In the genomic region with DNA sequence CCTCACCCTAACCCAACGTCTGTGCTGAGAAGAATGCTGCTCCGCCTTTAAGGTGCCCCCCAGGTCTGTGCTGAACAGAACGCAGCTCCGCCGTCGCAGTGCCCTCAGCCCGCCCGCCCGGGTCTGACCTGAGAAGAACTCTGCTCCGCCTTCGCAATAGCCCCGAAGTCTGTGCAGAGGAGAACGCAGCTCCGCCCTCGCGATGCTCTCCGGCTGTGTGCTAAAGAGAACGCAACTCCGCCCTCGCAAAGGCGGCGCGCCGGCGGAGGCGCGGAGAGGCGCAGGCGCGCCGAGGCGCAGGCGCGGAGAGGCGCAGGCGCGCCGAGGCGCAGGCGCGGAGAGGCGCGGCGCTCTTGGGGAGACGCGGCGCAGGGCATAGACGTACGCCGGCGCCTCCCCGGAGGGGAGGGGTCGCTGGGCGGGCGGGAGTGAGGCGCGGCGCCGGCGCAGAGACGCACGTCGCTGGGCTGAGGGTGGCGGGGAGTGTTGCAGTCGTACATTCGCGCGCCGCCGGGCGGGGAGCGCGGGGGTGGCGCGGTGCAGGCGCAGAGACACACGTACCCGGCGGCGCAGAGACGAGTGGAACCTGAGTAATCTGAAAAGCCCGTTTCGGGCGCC, we compare ENCODE assay signal across 8 cellular contexts. TPM values are rescaled to one million over a fixed set of nuclear protein-coding genes. Genes with fewer than 3 reads are reported as not detected.
A peak's percentile ranks its signal among the peaks of the same experiment; 100 is the strongest.
DNase-seq lines count a peak whose midpoint lies in the region; TF ChIP-seq lines count a peak whose summit lies in the region.
"Not testable (repeated sequence)": the region's sequence is repeated elsewhere in the genome, so short reads cannot be mapped to it uniquely, and the experiment has no call there.

No MANE protein-coding gene starts in this region.

- peak overlapping the region; percentile 88 to 90 for H3K27ac ChIP-seq in prostate gland
- H3K27ac ChIP-seq in subcutaneous abdominal adipose tissue (ENCODE audit: low read depth, low read length): peak overlapping the region; percentile 54

- peak overlapping the region; percentile 85 for H3K4me3 Mint-ChIP-seq in activated CD4-positive, alpha-beta memory T cell treated with anti-CD3 and anti-CD28 coated beads for 36 hours

- H3K4me1 Mint-ChIP-seq in activated CD4-positive, alpha-beta memory T cell treated with anti-CD3 and anti-CD28 coated beads for 36 hours (ENCODE audit: low read depth): not testable (repeated sequence)

- CTCF ChIA-PET in activated CD4-positive, alpha-beta memory T cell treated with anti-CD3 and anti-CD28 coated beads for 36 hours (lab: Charles Lee): interaction anchor here (0.7 to 1.8 kb wide), 11 partner anchors 20 to 428 kb away, joined by 3 to 18 read pairs (median 5); partner anchors contain the start of gene SLC35F5

- not testable (repeated sequence) for H3K9ac ChIP-seq in iPS-15b (ENCODE audit: low read depth, low read length)
- H3K9ac ChIP-seq in subcutaneous abdominal adipose tissue (ENCODE audit: low read length in 5 of 5): peak overlapping the region in 2 of 5 donors; percentile 51 to 62

- not testable (repeated sequence) for H3K9me3 ChIP-seq in iPS-15b (ENCODE audit: control insufficient read depth, insufficient read depth, low read length); prostate gland; subcutaneous abdominal adipose tissue (ENCODE audit: control insufficient read depth in 5 of 5, low read length in 5 of 5)

- POLR2A ChIA-PET in activated CD4-positive, alpha-beta memory T cell treated with anti-CD3 and anti-CD28 coated beads for 36 hours (lab: Charles Lee): interaction anchor here (1.6 kb wide), 1 partner anchor 153 kb away, joined by 4 read pairs; the partner anchor contains the start of gene SLC35F5

- not testable (repeated sequence) for H3K27me3 ChIP-seq in H7 (ENCODE audit: control insufficient read depth, insufficient read depth, low read length); iPS-15b (ENCODE audit: control insufficient read depth, insufficient read depth, low read length); prostate gland (replicated peaks; ENCODE audit: insufficient read depth); subcutaneous abdominal adipose tissue (ENCODE audit: control insufficient read depth in 5 of 5, insufficient read depth in 4 of 5, low read length in 5 of 5)

- H3K4me3 ChIP-seq in GM08714 (ENCODE audit: low read length) (peak overlapping the region; percentile 77; the same call in 1 of the 2 replicates), H7 (ENCODE audit: insufficient read depth, low read depth, low read length) (peak overlapping the region; percentile 34), iPS-15b (ENCODE audit: low read depth, low read length) (peak overlapping the region; percentile 48), prostate gland (peak overlapping the region; percentile 45 to 54), subcutaneous abdominal adipose tissue (ENCODE audit: low read depth in 1 of 5, low read length in 5 of 5) (peak overlapping the region; percentile 61 to 69 (median 63))
- peak overlapping the region; percentile 85 for H3K4me3 ChIP-seq in Jurkat, Clone E6-1 (ENCODE audit: low read length)

- H3K36me3 ChIP-seq in H7 (replicated peaks; ENCODE audit: control insufficient read depth, insufficient read depth, low read length); iPS-15b (ENCODE audit: control insufficient read depth, insufficient read depth, low read length); prostate gland; subcutaneous abdominal adipose tissue (ENCODE audit: control insufficient read depth in 5 of 5, insufficient read depth in 5 of 5, low read length in 5 of 5): not testable (repeated sequence)

- not testable (repeated sequence) for TF ChIP-seq CTCF in prostate gland (IDR thresholded peaks at IDR 0.05)

- peak overlapping the region; percentile 93 for H3K27ac Mint-ChIP-seq in activated CD4-positive, alpha-beta memory T cell treated with anti-CD3 and anti-CD28 coated beads for 36 hours

- 10% methylated on average over 40 of the region's 84 CpGs for WGBS in prostate gland

- not testable (repeated sequence) for TF ChIP-seq POLR2A in prostate gland (IDR thresholded peaks at IDR 0.05)

- not testable (repeated sequence) for H3K9me3 Mint-ChIP-seq in activated CD4-positive, alpha-beta memory T cell treated with anti-CD3 and anti-CD28 coated beads for 36 hours

- intact Hi-C loops in activated CD4-positive, alpha-beta memory T cell treated with anti-CD3 and anti-CD28 coated beads for 36 hours (cut with micrococcal nuclease): loop anchor here (1.0 to 10.0 kb wide), 3 partner anchors 96 to 374 kb away; no protein-coding TSS in a partner anchor
- intact Hi-C loops in prostate gland (cut with DNase I): not testable (repeated sequence)

- H3K27me3 Mint-ChIP-seq in activated CD4-positive, alpha-beta memory T cell treated with anti-CD3 and anti-CD28 coated beads for 36 hours: not testable (repeated sequence)

- H3K4me1 ChIP-seq in iPS-15b (ENCODE audit: control insufficient read depth, insufficient read depth, low read length); prostate gland (replicated peaks); subcutaneous abdominal adipose tissue (ENCODE audit: control insufficient read depth in 5 of 5, insufficient read depth in 5 of 5, low read length in 5 of 5): not testable (repeated sequence)

- DNase-seq in H7 (peak; percentile 90), cerebellum (ENCODE audit: low spot score) (peak; percentile 70), prostate gland (ENCODE audit: low spot score) (peak; percentile 72)
- DNase-seq in Jurkat, Clone E6-1 (ENCODE audit: low read depth, low spot score): peak; percentile 85
- DNase-seq in activated CD4-positive, alpha-beta memory T cell treated with anti-CD3 and anti-CD28 coated beads for 36 hours: peak; percentile 89

- not testable (repeated sequence) for H3K36me3 Mint-ChIP-seq in activated CD4-positive, alpha-beta memory T cell treated with anti-CD3 and anti-CD28 coated beads for 36 hours

RNA-seq across cellular contexts. Expression of gene RABL2A, which starts 23.5 kb away (rescaled TPM):
- 4.8 and 6.5 TPM in 2 replicates for total RNA-seq in H7 (2014; rRNA removed; shearing (Covaris generic))
- polyA plus RNA-seq in Jurkat, Clone E6-1 (2012; ENCODE audit: insufficient read depth, insufficient read length): 20.4 TPM
- 10 to 100 TPM; 13.0 to 14.7 TPM for total RNA-seq in activated CD4-positive, alpha-beta memory T cell treated with anti-CD3 and anti-CD28 coated beads for 36 hours
- 27.6 TPM for total RNA-seq in cerebellum
- 10 to 100 TPM; 14.7 to 29.2 TPM for total RNA-seq in prostate gland

Comparison
In these comparisons a context has a peak if more than half of its experiments do, and no peak if none do; other contexts are left out.
1. Peak in every context shown above with its lines: DNase-seq, H3K4me3 ChIP-seq and H3K27ac ChIP-seq.
2. H3K4me3 ChIP-seq: peak in every context shown above with its lines; median percentile 85 in Jurkat, Clone E6-1; 77 in GM08714; 63 in subcutaneous abdominal adipose tissue; 50 in prostate gland; 48 in iPS-15b; 34 in H7.